ENCODE assay signal across 1 cellular context in genomic region chr19:1009976-1010538, GRCh38.
TF ChIP-seq lines count a peak whose summit lies in the region.

No MANE protein-coding gene starts in this region.

TF ChIP-seq in IMR-90, 13 proteins besides CTCF, POLR2A, EP300 and RAD21:
- TF ChIP-seq MAFK (IDR thresholded peaks at IDR 0.05; ENCODE audit: low read depth, low read length) (no peak), CEBPB (IDR thresholded peaks at IDR 0.05; ENCODE audit: low read depth, low read length) (no peak), FOS (IDR thresholded peaks at IDR 0.05; ENCODE audit: low read depth, low read length) (no peak), RCOR1 (IDR thresholded peaks at IDR 0.05; ENCODE audit: insufficient replicate concordance, low read length) (no peak), MAZ (IDR thresholded peaks at IDR 0.05; ENCODE audit: borderline replicate concordance, low read depth, low read length) (no peak), ELK1 (IDR thresholded peaks at IDR 0.05; ENCODE audit: borderline replicate concordance, low read depth, low read length) (no peak), CHD1 (IDR thresholded peaks at IDR 0.05; ENCODE audit: low read depth, low read length) (no peak)
TF ChIP-seq in IMR-90: peak in this region for 0.
